ENCODE assay signal across 9 cellular contexts in the genomic region with DNA sequence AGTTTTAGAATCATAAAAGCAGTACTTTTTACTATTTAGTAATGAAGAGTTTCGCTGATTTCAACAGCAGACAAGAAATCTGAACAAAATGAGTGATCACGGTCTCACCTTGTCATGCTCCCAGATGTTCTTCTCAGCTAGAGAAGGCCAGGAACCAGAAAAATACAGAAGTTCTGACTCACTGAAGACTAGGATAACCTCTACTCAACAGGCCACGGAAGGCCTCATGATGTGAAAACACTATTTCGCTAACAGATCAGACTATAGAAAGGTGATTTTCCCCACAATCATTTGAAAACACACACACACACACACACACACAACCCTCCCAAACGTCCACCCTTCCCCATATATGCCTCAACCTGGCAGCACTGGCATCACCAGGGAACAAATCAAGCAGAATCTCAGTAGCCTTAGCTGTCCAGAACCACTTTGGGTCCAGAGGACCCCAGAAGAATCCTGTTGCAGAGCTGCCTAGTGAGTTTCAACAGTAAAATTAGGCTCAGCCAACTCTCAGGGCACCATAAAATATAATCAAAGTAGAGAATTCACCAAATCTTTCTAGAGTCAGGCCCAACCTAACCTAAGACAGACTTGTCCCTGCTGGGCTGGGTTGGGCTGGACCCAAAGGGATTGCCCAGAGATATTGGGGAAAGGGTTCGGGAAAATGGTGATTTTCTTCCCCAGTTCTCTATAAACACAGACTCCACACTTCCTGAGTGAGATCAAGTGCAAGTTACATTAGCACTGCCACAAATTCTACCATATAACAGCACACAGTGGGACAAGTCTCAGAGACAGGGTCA.
DNase-seq lines count a peak whose midpoint lies in the region; ATAC-seq lines count a peak whose summit lies in the region.
"Had no signal": no experiment of that assay in that cellular context is flagged by ENCODE, and none has a peak within 500 bp of the region (broad histone marks: within the 10 kb centered on the region; RNA-seq: fewer than 3 reads in every experiment).

No MANE protein-coding gene starts in this region.

- ATAC-seq in GM19351 (IDR thresholded peaks at IDR 0.05; ENCODE audit: unreplicated experiment) (peak; percentile 88), HG03280 (IDR thresholded peaks at IDR 0.05; ENCODE audit: unreplicated experiment) (peak; percentile 83)

- peaks cover 5% of the 10 kb centered on the region for H3K36me3 ChIP-seq in adipocyte (ENCODE audit: control insufficient read depth, insufficient read depth, low read length, severe bottlenecking)
- H3K36me3 ChIP-seq: cardiac muscle cell had no signal

- H3K4me1 ChIP-seq in adipocyte (ENCODE audit: control insufficient read depth, insufficient read depth, low read length), result peaks cover 20% of the 10 kb centered on the region

- H3K9me3 ChIP-seq in adipocyte (ENCODE audit: control insufficient read depth, low read length), result no peaks in the 10 kb centered on the region

- H3K9ac ChIP-seq in adipocyte (ENCODE audit: low read length), result no peak overlapping the region

- no peaks in the 10 kb centered on the region for H3K27me3 ChIP-seq in adipocyte (replicated peaks; ENCODE audit: control insufficient read depth, insufficient read depth, low read length)
- H3K27me3 ChIP-seq: cardiac muscle cell had no signal

- no peak overlapping the region for H3K4me3 ChIP-seq in adipocyte (ENCODE audit: low read length)
- H3K4me3 ChIP-seq: cardiac muscle cell had no signal

- DNase-seq in AG08396 (ENCODE audit: low spot score), result peak; percentile 51
- DNase-seq in adipocyte (ENCODE audit: low read depth), result peak; percentile 37
- DNase-seq in stimulated activated CD4-positive, alpha-beta T cell treated with anti-CD3 and anti-CD28 coated beads, Interleukin-4, amount 100 ng/mL, for 24 hours, result peak; percentile 54
- DNase-seq in NCI-H748 (lab: John Stamatoyannopoulos, UW; ENCODE audit: unreplicated experiment), result no peak
- no peak for DNase-seq in activated gamma-delta T cell treated with Interleukin-2 at 50 U/mL for 16 hours
- DNase-seq in NCI-H524 treated with DMSO at 0.1 percent for 48 hours (lab: John Stamatoyannopoulos, UW), result no peak

Comparison
In these comparisons a context has a peak if more than half of its experiments do, and no peak if none do; other contexts are left out.
1. DNase-seq: peak in AG08396 (single experiment), adipocyte (single experiment) and stimulated activated CD4-positive, alpha-beta T cell treated with anti-CD3 and anti-CD28 coated beads, Interleukin-4, amount 100 ng/mL, for 24 hours (single experiment); none in NCI-H748 (single experiment), activated gamma-delta T cell treated with Interleukin-2 at 50 U/mL for 16 hours (single experiment) and NCI-H524 treated with DMSO at 0.1 percent for 48 hours (single experiment).